ENCODE assay signal across 1 cellular context in genomic region chr19:5090780-5091575, GRCh38.
TF ChIP-seq lines count a peak whose summit lies in the region.

No MANE protein-coding gene starts in this region.

TF ChIP-seq in K562, 482 proteins besides CTCF, POLR2A, EP300 and RAD21 (continued from another document and continues in another):
- no peak for TF ChIP-seq PURB (CRISPR knock-in tag; IDR thresholded peaks at IDR 0.05; ENCODE audit: low read depth)
- no peak; the same call in 1 of the 2 replicates for TF ChIP-seq ELF1 (tag; IDR thresholded peaks at IDR 0.05)
- no peak for TF ChIP-seq HLTF (IDR thresholded peaks at IDR 0.05)
- TF ChIP-seq PHTF2 (CRISPR knock-in tag; IDR thresholded peaks at IDR 0.05): no peak
- peak; percentile 99 for TF ChIP-seq MAX (CRISPR knock-in tag; IDR thresholded peaks at IDR 0.05)
- TF ChIP-seq TFE3 (CRISPR knock-in tag; IDR thresholded peaks at IDR 0.05): no peak
- TF ChIP-seq ZNF511 (CRISPR knock-in tag; IDR thresholded peaks at IDR 0.05): peak; percentile 30; the same call in 1 of the 2 replicates
- TF ChIP-seq CHCHD3 (CRISPR knock-in tag; IDR thresholded peaks at IDR 0.05): no peak
- no peak for TF ChIP-seq GABPA (tag; conservative IDR thresholded peaks at IDR 0.05; ENCODE audit: low read depth)
- no peak for TF ChIP-seq ATF6 (CRISPR knock-in tag; IDR thresholded peaks at IDR 0.05)
- TF ChIP-seq ZNF197 (CRISPR knock-in tag; IDR thresholded peaks at IDR 0.05; ENCODE audit: low read depth): no peak
- no peak for TF ChIP-seq SRSF3 (IDR thresholded peaks at IDR 0.05; ENCODE audit: insufficient read depth, low read length)
- no peak for TF ChIP-seq ERF (CRISPR knock-in tag; IDR thresholded peaks at IDR 0.05)
- no peak for TF ChIP-seq SMAD2 (IDR thresholded peaks at IDR 0.05; ENCODE audit: low read depth, low read length)
- TF ChIP-seq MTA2 (IDR thresholded peaks at IDR 0.05; ENCODE audit: low read depth): peak; percentile 71
- no peak for TF ChIP-seq HSF4 (CRISPR knock-in tag; IDR thresholded peaks at IDR 0.05; ENCODE audit: borderline replicate concordance)
- no peak; the same call in 1 of the 2 replicates for TF ChIP-seq ZNF165 (CRISPR knock-in tag; IDR thresholded peaks at IDR 0.05; ENCODE audit: borderline replicate concordance)
- no peak for TF ChIP-seq ZNF655 (CRISPR knock-in tag; IDR thresholded peaks at IDR 0.05)
- no peak for TF ChIP-seq FOXA1 (IDR thresholded peaks at IDR 0.05; ENCODE audit: borderline replicate concordance)
- TF ChIP-seq GATAD2B (IDR thresholded peaks at IDR 0.05; ENCODE audit: borderline replicate concordance): no peak; the same call in 1 of the 2 replicates
- no peak for TF ChIP-seq FOS (IDR thresholded peaks at IDR 0.05; ENCODE audit: extremely low read depth, insufficient read length)
- TF ChIP-seq SMAD3 (CRISPR knock-in tag; conservative IDR thresholded peaks at IDR 0.05): 0 out of 2 replicates have a peak, but pooled peaks have one; percentile 5
- TF ChIP-seq SLC30A9 (CRISPR knock-in tag; IDR thresholded peaks at IDR 0.05): no peak
- no peak for TF ChIP-seq HNRNPLL (IDR thresholded peaks at IDR 0.05; ENCODE audit: low read depth, low read length, poor library complexity, severe bottlenecking)
- peak; percentile 83 for TF ChIP-seq HMGN3 (IDR thresholded peaks at IDR 0.05; ENCODE audit: borderline replicate concordance, extremely low read depth, insufficient read length, low read depth, low read length)
- TF ChIP-seq ESRRB (CRISPR knock-in tag; IDR thresholded peaks at IDR 0.05; ENCODE audit: borderline replicate concordance): no peak
- TF ChIP-seq MLLT1 (IDR thresholded peaks at IDR 0.05): no peak
- TF ChIP-seq HDAC8 (tag; IDR thresholded peaks at IDR 0.05): peak; percentile 90
- peak; percentile 50 to 73; a peak in 3 of 4 replicates for TF ChIP-seq HDAC1 (IDR thresholded peaks at IDR 0.05)
- TF ChIP-seq E4F1 (CRISPR knock-in tag; IDR thresholded peaks at IDR 0.05; ENCODE audit: borderline replicate concordance): no peak
- no peak for TF ChIP-seq ZNF133 (CRISPR knock-in tag; IDR thresholded peaks at IDR 0.05)
- no peak; the same call in 1 of the 2 replicates for TF ChIP-seq THRB (CRISPR knock-in tag; conservative IDR thresholded peaks at IDR 0.05)
- TF ChIP-seq SETDB1 (IDR thresholded peaks at IDR 0.05; ENCODE audit: low read length): no peak
- peak; percentile 48; the same call in 1 of the 2 replicates for TF ChIP-seq SP1 (CRISPR knock-in tag; IDR thresholded peaks at IDR 0.05)
- no peak for TF ChIP-seq SMC3 (conservative IDR thresholded peaks at IDR 0.05; ENCODE audit: insufficient read depth, low read depth, low read length)
- no peak for TF ChIP-seq ZNF174 (CRISPR knock-in tag; IDR thresholded peaks at IDR 0.05)
- no peak for TF ChIP-seq PBX2 (CRISPR knock-in tag; IDR thresholded peaks at IDR 0.05; ENCODE audit: low read depth)
- no peak for TF ChIP-seq PBX2 (tag; conservative IDR thresholded peaks at IDR 0.05; ENCODE audit: low read depth)
- no peak for TF ChIP-seq ZNF699 (CRISPR knock-in tag; IDR thresholded peaks at IDR 0.05; ENCODE audit: insufficient replicate concordance)
- TF ChIP-seq RBM34 (IDR thresholded peaks at IDR 0.05; ENCODE audit: borderline replicate concordance, insufficient read depth, low read length): no peak
- TF ChIP-seq KLF16 (IDR thresholded peaks at IDR 0.05): peak; percentile 65; the same call in 1 of the 2 replicates
- no peak for TF ChIP-seq PATZ1 (CRISPR knock-in tag; IDR thresholded peaks at IDR 0.05; ENCODE audit: borderline replicate concordance)
- TF ChIP-seq SAFB (IDR thresholded peaks at IDR 0.05; ENCODE audit: borderline replicate concordance, low read depth, low read length): no peak
- TF ChIP-seq JUNB (CRISPR knock-in tag; conservative IDR thresholded peaks at IDR 0.05): no peak
- no peak for TF ChIP-seq ZBTB8A (IDR thresholded peaks at IDR 0.05; ENCODE audit: partially characterized antibody)
- no peak for TF ChIP-seq DIDO1 (tag; IDR thresholded peaks at IDR 0.05; ENCODE audit: low read depth)
- no peak for TF ChIP-seq KHSRP (IDR thresholded peaks at IDR 0.05)
- TF ChIP-seq POLR2H (tag; IDR thresholded peaks at IDR 0.05; ENCODE audit: low read depth): no peak
- TF ChIP-seq SIN3A (IDR thresholded peaks at IDR 0.05; ENCODE audit: borderline replicate concordance in 2 of 2, control insufficient read depth in 1 of 2, low read depth in 2 of 2, low read length in 2 of 2): peak in 1 of 2 experiments; percentile 41; a peak in 1 of 4 replicates
